21 cellular contexts compared by ENCODE assay signal in genomic region chr7:597348-598178, GRCh38.
A peak's percentile ranks its signal among the peaks of the same experiment; 100 is the strongest.
DNase-seq lines count a peak whose midpoint lies in the region; ATAC-seq, FAIRE-seq and TF ChIP-seq lines count a peak whose summit lies in the region.
"Had no signal": no experiment of that assay in that cellular context is flagged by ENCODE, and none has a peak within 500 bp of the region (broad histone marks: within the 10 kb centered on the region; RNA-seq: fewer than 3 reads in every experiment).

No MANE protein-coding gene starts in this region.

- peaks cover 4% of the 10 kb centered on the region for H3K9me3 Mint-ChIP-seq in activated CD8-positive, alpha-beta T cell treated with anti-CD3 and anti-CD28 coated beads, Interleukin-2, amount 10 ng/mL, durations not matched to agents 7 days and 5 days (ENCODE audit: insufficient read depth)
- peaks cover 2% of the 10 kb centered on the region for H3K9me3 Mint-ChIP-seq in activated CD8-positive, alpha-beta T cell treated with anti-CD3 and anti-CD28 coated beads for 36 hours
- H3K9me3 Mint-ChIP-seq in activated CD8-positive, alpha-beta memory T cell treated with anti-CD3 and anti-CD28 coated beads, Interleukin-2, amount 10 ng/mL, durations not matched to agents 7 days and 5 days (ENCODE audit: low read depth), result no peaks in the 10 kb centered on the region
- H3K9me3 Mint-ChIP-seq: IgD-negative memory B cell, nephron had no signal

- peak; percentile 45 for FAIRE-seq in GM19239 (lab: Jason Lieb, UNC)
- FAIRE-seq: bronchial epithelial cell had no signal

- H3K4me3 Mint-ChIP-seq in activated CD8-positive, alpha-beta T cell treated with anti-CD3 and anti-CD28 coated beads, Interleukin-2, amount 10 ng/mL, durations not matched to agents 7 days and 5 days, result no peak overlapping the region
- H3K4me3 Mint-ChIP-seq in activated CD8-positive, alpha-beta T cell treated with anti-CD3 and anti-CD28 coated beads for 36 hours, result no peak overlapping the region
- peak overlapping the region; percentile 33 for H3K4me3 Mint-ChIP-seq in T-helper 17 cell
- no peak overlapping the region for H3K4me3 Mint-ChIP-seq in activated CD8-positive, alpha-beta memory T cell treated with anti-CD3 and anti-CD28 coated beads, Interleukin-2, amount 10 ng/mL, durations not matched to agents 7 days and 5 days
- H3K4me3 Mint-ChIP-seq: activated T-helper 1 cell treated with anti-CD3 and anti-CD28 coated beads, Interleukin-12 subunit alpha, Interleukin-12 subunit beta, Interleukin-2, Interleukin-4 antibody, amounts not matched to agents 30 ng/mL and 10 ng/mL and 1 ng/mL, durations not matched to agents 14 hours and 24 hours and 36 hours; IgD-negative memory B cell; nephron had no signal

- no peak for DNase-seq in activated CD8-positive, alpha-beta T cell treated with anti-CD3 and anti-CD28 coated beads, Interleukin-2, amount 10 ng/mL, durations not matched to agents 7 days and 5 days
- DNase-seq in activated CD8-positive, alpha-beta T cell treated with anti-CD3 and anti-CD28 coated beads for 36 hours, result no peak
- no peak for DNase-seq in GM19239 (ENCODE audit: insufficient read length, low spot score)
- DNase-seq in T-helper 17 cell, result no peak
- DNase-seq in sciatic nerve (ENCODE audit: low spot score), result peak; percentile 62
- no peak for DNase-seq in NCI-H82 treated with DMSO at 0.1 percent for 48 hours (lab: John Stamatoyannopoulos, UW; ENCODE audit: unreplicated experiment)
- DNase-seq in activated CD8-positive, alpha-beta memory T cell treated with anti-CD3 and anti-CD28 coated beads, Interleukin-2, amount 10 ng/mL, durations not matched to agents 7 days and 5 days, result no peak
- DNase-seq: adrenal gland; dermis blood vessel endothelial cell; foreskin keratinocyte; NCI-H2081; NCI-H510A; stimulated activated CD4-positive, alpha-beta T cell treated with anti-CD3 and anti-CD28 coated beads, Interleukin-2, amount 100 ng/mL, for 48 hours; uterus had no signal

- H3K9me3 ChIP-seq in T-helper 17 cell (ENCODE audit: control insufficient read depth, low read length, poor library complexity, severe bottlenecking), result no peaks in the 10 kb centered on the region
- H3K9me3 ChIP-seq: adrenal gland, uterus had no signal

- POLR2A ChIA-PET in activated CD8-positive, alpha-beta T cell treated with anti-CD3 and anti-CD28 coated beads, Interleukin-2, amount 10 ng/mL, durations not matched to agents 7 days and 5 days (lab: Charles Lee), result no interaction called here
- POLR2A ChIA-PET in activated CD8-positive, alpha-beta T cell treated with anti-CD3 and anti-CD28 coated beads for 36 hours (lab: Charles Lee), result interaction anchor here (1.3 kb wide), 1 partner anchor 11 kb away, joined by 5 read pairs; no protein-coding TSS in a partner anchor

- peaks cover 63% of the 10 kb centered on the region for H3K4me1 Mint-ChIP-seq in activated CD8-positive, alpha-beta T cell treated with anti-CD3 and anti-CD28 coated beads, Interleukin-2, amount 10 ng/mL, durations not matched to agents 7 days and 5 days (ENCODE audit: low read depth)
- H3K4me1 Mint-ChIP-seq in activated CD8-positive, alpha-beta T cell treated with anti-CD3 and anti-CD28 coated beads for 36 hours (ENCODE audit: low read depth), result peaks cover 63% of the 10 kb centered on the region
- H3K4me1 Mint-ChIP-seq in T-helper 17 cell, result peaks cover 14% of the 10 kb centered on the region
- H3K4me1 Mint-ChIP-seq in activated CD8-positive, alpha-beta memory T cell treated with anti-CD3 and anti-CD28 coated beads, Interleukin-2, amount 10 ng/mL, durations not matched to agents 7 days and 5 days, result peaks cover 25% of the 10 kb centered on the region

- intact Hi-C loops in activated CD8-positive, alpha-beta T cell treated with anti-CD3 and anti-CD28 coated beads for 36 hours (cut with micrococcal nuclease), result no loop called here
- intact Hi-C loops in sciatic nerve (cut with DNase I), result no loop called here

- H3K36me3 Mint-ChIP-seq in activated CD8-positive, alpha-beta T cell treated with anti-CD3 and anti-CD28 coated beads, Interleukin-2, amount 10 ng/mL, durations not matched to agents 7 days and 5 days (ENCODE audit: low read depth), result peaks cover 20% of the 10 kb centered on the region
- peaks cover 50% of the 10 kb centered on the region for H3K36me3 Mint-ChIP-seq in activated CD8-positive, alpha-beta T cell treated with anti-CD3 and anti-CD28 coated beads for 36 hours (ENCODE audit: low read depth)
- no peaks in the 10 kb centered on the region for H3K36me3 Mint-ChIP-seq in T-helper 17 cell (ENCODE audit: low read depth)
- H3K36me3 Mint-ChIP-seq in activated CD8-positive, alpha-beta memory T cell treated with anti-CD3 and anti-CD28 coated beads, Interleukin-2, amount 10 ng/mL, durations not matched to agents 7 days and 5 days, result peaks cover 11% of the 10 kb centered on the region
- H3K36me3 Mint-ChIP-seq: IgD-negative memory B cell had no signal

- no peaks in the 10 kb centered on the region for H3K27me3 Mint-ChIP-seq in activated CD8-positive, alpha-beta T cell treated with anti-CD3 and anti-CD28 coated beads, Interleukin-2, amount 10 ng/mL, durations not matched to agents 7 days and 5 days (ENCODE audit: low read depth)
- no peaks in the 10 kb centered on the region for H3K27me3 Mint-ChIP-seq in activated CD8-positive, alpha-beta T cell treated with anti-CD3 and anti-CD28 coated beads for 36 hours
- no peaks in the 10 kb centered on the region for H3K27me3 Mint-ChIP-seq in T-helper 17 cell
- no peaks in the 10 kb centered on the region for H3K27me3 Mint-ChIP-seq in activated CD8-positive, alpha-beta memory T cell treated with anti-CD3 and anti-CD28 coated beads, Interleukin-2, amount 10 ng/mL, durations not matched to agents 7 days and 5 days
- H3K27me3 Mint-ChIP-seq: progenitor cell of endocrine pancreas had no signal

- TF ChIP-seq CTCF in activated CD8-positive, alpha-beta T cell treated with anti-CD3 and anti-CD28 coated beads for 36 hours (IDR thresholded peaks at IDR 0.05), result no peak

- peak overlapping the region; percentile 34 for H3K27ac Mint-ChIP-seq in activated CD8-positive, alpha-beta T cell treated with anti-CD3 and anti-CD28 coated beads, Interleukin-2, amount 10 ng/mL, durations not matched to agents 7 days and 5 days
- H3K27ac Mint-ChIP-seq in activated CD8-positive, alpha-beta T cell treated with anti-CD3 and anti-CD28 coated beads for 36 hours, result no peak overlapping the region
- H3K27ac Mint-ChIP-seq in T-helper 17 cell, result peak overlapping the region; percentile 24
- H3K27ac Mint-ChIP-seq in activated CD8-positive, alpha-beta memory T cell treated with anti-CD3 and anti-CD28 coated beads, Interleukin-2, amount 10 ng/mL, durations not matched to agents 7 days and 5 days, result no peak overlapping the region
- H3K27ac Mint-ChIP-seq: activated T-helper 1 cell treated with anti-CD3 and anti-CD28 coated beads, Interleukin-12 subunit alpha, Interleukin-12 subunit beta, Interleukin-2, Interleukin-4 antibody, amounts not matched to agents 30 ng/mL and 10 ng/mL and 1 ng/mL, durations not matched to agents 14 hours and 24 hours and 36 hours; IgD-negative memory B cell had no signal

- no peak for ATAC-seq in activated CD8-positive, alpha-beta T cell treated with anti-CD3 and anti-CD28 coated beads, Interleukin-2, amount 10 ng/mL, durations not matched to agents 7 days and 5 days
- no peak for ATAC-seq in activated CD8-positive, alpha-beta T cell treated with anti-CD3 and anti-CD28 coated beads for 36 hours
- ATAC-seq in T-helper 17 cell (no peak), sciatic nerve (no peak), GM18517 (IDR thresholded peaks at IDR 0.05; ENCODE audit: unreplicated experiment) (no peak)
- ATAC-seq in activated CD8-positive, alpha-beta memory T cell treated with anti-CD3 and anti-CD28 coated beads, Interleukin-2, amount 10 ng/mL, durations not matched to agents 7 days and 5 days, result no peak
- ATAC-seq: foreskin keratinocyte, HCT116 had no signal

- CTCF ChIA-PET in activated CD8-positive, alpha-beta T cell treated with anti-CD3 and anti-CD28 coated beads, Interleukin-2, amount 10 ng/mL, durations not matched to agents 7 days and 5 days (lab: Charles Lee), result no interaction called here
- CTCF ChIA-PET in activated CD8-positive, alpha-beta T cell treated with anti-CD3 and anti-CD28 coated beads for 36 hours (lab: Charles Lee), result interaction anchor here (0.6 kb wide), 1 partner anchor 43 kb away, joined by 3 read pairs; no protein-coding TSS in a partner anchor
- CTCF ChIA-PET in activated CD8-positive, alpha-beta memory T cell treated with anti-CD3 and anti-CD28 coated beads, Interleukin-2, amount 10 ng/mL, durations not matched to agents 7 days and 5 days (lab: Charles Lee), result no interaction called here

Comparison
In these comparisons a context has a peak if more than half of its experiments do, and no peak if none do; other contexts are left out.
1. H3K27ac Mint-ChIP-seq: peak in activated CD8-positive, alpha-beta T cell treated with anti-CD3 and anti-CD28 coated beads, Interleukin-2, amount 10 ng/mL, durations not matched to agents 7 days and 5 days (single experiment) and T-helper 17 cell (single experiment); none in activated CD8-positive, alpha-beta T cell treated with anti-CD3 and anti-CD28 coated beads for 36 hours (single experiment) and activated CD8-positive, alpha-beta memory T cell treated with anti-CD3 and anti-CD28 coated beads, Interleukin-2, amount 10 ng/mL, durations not matched to agents 7 days and 5 days (single experiment).